ENCODE assay signal across 8 cellular contexts in the genomic region with DNA sequence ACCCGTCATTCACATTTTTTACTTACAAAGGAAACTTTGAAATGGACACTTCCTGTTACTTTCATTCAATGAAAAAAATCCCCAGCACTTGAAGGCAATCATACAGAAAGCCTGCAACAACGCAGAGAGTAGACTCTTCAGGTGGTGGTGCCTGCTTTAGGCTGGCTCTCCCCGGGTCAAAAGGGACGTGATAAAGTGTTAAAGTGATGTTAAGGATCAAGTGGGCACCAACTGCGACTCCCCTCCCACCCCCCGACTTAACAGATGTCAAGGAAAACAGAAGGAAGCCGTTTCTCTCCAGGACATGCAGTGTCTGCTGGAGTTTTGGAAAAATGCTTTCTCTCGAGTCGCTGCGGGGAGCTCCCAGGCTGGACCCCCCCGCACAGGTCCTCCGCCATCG. TPM values are rescaled to one million over a fixed set of nuclear protein-coding genes. Genes with fewer than 3 reads are reported as not detected.
DNase-seq lines count a peak whose midpoint lies in the region; ATAC-seq, FAIRE-seq and TF ChIP-seq lines count a peak whose summit lies in the region.

No MANE protein-coding gene starts in this region.

- H3K27me3 Mint-ChIP-seq in H9 (ENCODE audit: low read depth) = peaks cover 14% of the 10 kb centered on the region
- peaks cover 16% of the 10 kb centered on the region for H3K27me3 Mint-ChIP-seq in activated T-helper 17 cell treated with anti-CD3 and anti-CD28 coated beads, Interleukin-2, amount 50 U/mL, for 72 hours

- H3K9me1 ChIP-seq in keratinocyte (ENCODE audit: control insufficient read depth, extremely low read depth, insufficient read depth, low read length) = peaks cover 6% of the 10 kb centered on the region

- no peak overlapping the region for H2AK5ac ChIP-seq in H9 (ENCODE audit: insufficient read length, low read length)

- H3K36me3 ChIP-seq in BE2C (no peaks in the 10 kb centered on the region), keratinocyte (ENCODE audit: control insufficient read depth in 2 of 2, extremely low read depth in 1 of 2, insufficient read depth in 2 of 2, low read length in 2 of 2) (peaks cover 4 to 5% of the 10 kb centered on the region in 2 experiments), tibial nerve (no peaks in the 10 kb centered on the region)

- peak; percentile 25 for ATAC-seq in activated T-helper 17 cell treated with anti-CD3 and anti-CD28 coated beads, Interleukin-2, amount 50 U/mL, for 72 hours (replicated peaks)
- no peak for ATAC-seq in HG02642 (IDR thresholded peaks at IDR 0.05; ENCODE audit: poor library complexity, unreplicated experiment)

- peak; percentile 44 for FAIRE-seq in keratinocyte (lab: Jason Lieb, UNC)
- FAIRE-seq in GM19239 (lab: Jason Lieb, UNC) = no peak

- H3K4me1 Mint-ChIP-seq in H9 = peaks cover 30 to 37% of the 10 kb centered on the region in 2 experiments
- peaks cover 4% of the 10 kb centered on the region for H3K4me1 Mint-ChIP-seq in activated T-helper 17 cell treated with anti-CD3 and anti-CD28 coated beads, Interleukin-2, amount 50 U/mL, for 72 hours

- H3K9me3 ChIP-seq in BE2C (no peaks in the 10 kb centered on the region), H9 (ENCODE audit: control insufficient read depth, low read depth, low read length) (no peaks in the 10 kb centered on the region), keratinocyte (ENCODE audit: control insufficient read depth, low read depth, low read length) (no peaks in the 10 kb centered on the region), tibial nerve (peaks cover 0 to 6% (median 0%) of the 10 kb centered on the region in 4 donors)

- H3K9me3 Mint-ChIP-seq in H9 = no peaks in the 10 kb centered on the region; a peak in 1 of 5 replicates
- H3K9me3 Mint-ChIP-seq in activated T-helper 17 cell treated with anti-CD3 and anti-CD28 coated beads, Interleukin-2, amount 50 U/mL, for 72 hours = no peaks in the 10 kb centered on the region

- no peaks in the 10 kb centered on the region for H4K20me1 ChIP-seq in H9 (ENCODE audit: control insufficient read depth, insufficient read depth, insufficient read length)
- no peaks in the 10 kb centered on the region for H4K20me1 ChIP-seq in keratinocyte (ENCODE audit: control insufficient read depth, extremely low read depth, insufficient read depth, low read length)

- no peak overlapping the region for H3T11ph ChIP-seq in H9 (ENCODE audit: low read length)

- H4K5ac ChIP-seq in H9 (ENCODE audit: insufficient read length, low read depth, low read length) = no peak overlapping the region

- no peak overlapping the region for H3K56ac ChIP-seq in H9 (ENCODE audit: insufficient read length, low read depth, low read length)

- no peak overlapping the region for H2BK20ac ChIP-seq in H9 (ENCODE audit: low read depth, low read length, poor library complexity, severe bottlenecking)

- TF ChIP-seq CTCF in BE2C (IDR thresholded peaks at IDR 0.05; ENCODE audit: low read depth, low read length) (no peak), H9 (conservative IDR thresholded peaks at IDR 0.05) (no peak), keratinocyte (optimal IDR thresholded peaks at IDR 0.05 in 1 of 3, IDR thresholded peaks at IDR 0.05 in 1 of 3, conservative IDR thresholded peaks at IDR 0.05 in 1 of 3; ENCODE audit: extremely low read depth in 1 of 3, insufficient read depth in 2 of 3, low read length in 3 of 3) (no peak), tibial nerve (IDR thresholded peaks at IDR 0.05) (no peak)

- peaks cover 3% of the 10 kb centered on the region for H3K23me2 ChIP-seq in H9 (ENCODE audit: insufficient read length, low read depth, low read length, poor library complexity, severe bottlenecking)

- no CpG with 5 or more reads among the region's 13 CpGs for WGBS in H9 (ENCODE audit: extremely low coverage, insufficient read length, low lambda C conversion rate)
- WGBS in tibial nerve, 2 donors = 1 to 2% methylated on average over 10 to 13 of the region's 13 CpGs

- DNase-seq in BE2C (no peak), H9 (no peak), keratinocyte (ENCODE audit: low read depth, low spot score) (no peak), tibial nerve (ENCODE audit: low spot score in 2 of 2) (no peak), NCI-H69 (lab: John Stamatoyannopoulos, UW) (no peak), GM19239 (ENCODE audit: insufficient read length, low spot score) (no peak)

- H3K79me1 ChIP-seq in H9 (ENCODE audit: insufficient read depth, low read depth, low read length, poor library complexity, severe bottlenecking) = no peaks in the 10 kb centered on the region

- H2BK15ac ChIP-seq in H9 (ENCODE audit: low read depth, low read length) = no peak overlapping the region

- TF ChIP-seq POLR2A in tibial nerve (IDR thresholded peaks at IDR 0.05) = no peak

- dilution Hi-C loops in keratinocyte (cut with MboI; ENCODE audit: extremely low pct_ligation_motif_present, low sequenced_read_pairs) = no loop called here

- no peak overlapping the region for H2BK12ac ChIP-seq in H9 (ENCODE audit: insufficient read length, low read depth, low read length)

- no peak overlapping the region for H2BK5ac ChIP-seq in H9 (ENCODE audit: insufficient read length, low read length)

- H3K14ac ChIP-seq in H9 (ENCODE audit: insufficient read depth, low read length) = no peak overlapping the region

- H3K4me1 ChIP-seq in BE2C (no peaks in the 10 kb centered on the region), H9 (ENCODE audit: insufficient read depth, low read length) (peaks cover 3% of the 10 kb centered on the region; the same call in 1 of the 2 replicates), keratinocyte (ENCODE audit: control insufficient read depth, extremely low read depth, insufficient read depth, low read length) (peaks cover 37% of the 10 kb centered on the region), tibial nerve (peaks cover 0 to 16% (median 5%) of the 10 kb centered on the region in 4 donors)

- peak overlapping the region; percentile 75 for H3K4me2 ChIP-seq in H9 (ENCODE audit: insufficient read depth, insufficient read length, low read length)
- H3K4me2 ChIP-seq in keratinocyte (ENCODE audit: control insufficient read depth, extremely low read depth, insufficient read depth, low read depth, low read length) = peak overlapping the region; percentile 50

- H3K27me3 ChIP-seq in BE2C (0 out of 2 replicates have a peak, but pooled peaks cover 3% of the 10 kb centered on the region), H9 (ENCODE audit: insufficient read depth, low read length) (no peaks in the 10 kb centered on the region), keratinocyte (ENCODE audit: control insufficient read depth, extremely low read depth, insufficient read depth, low read length) (no peaks in the 10 kb centered on the region), tibial nerve (peaks cover 0 to 31% of the 10 kb centered on the region in 2 donors)

- TF ChIP-seq EP300 in tibial nerve (IDR thresholded peaks at IDR 0.05) = no peak

- H3K79me2 ChIP-seq in H9 (ENCODE audit: insufficient read depth, low read length) = no peaks in the 10 kb centered on the region; the same call in 1 of the 2 replicates
- peaks cover 12% of the 10 kb centered on the region for H3K79me2 ChIP-seq in keratinocyte (ENCODE audit: control insufficient read depth, insufficient read depth, low read length)

- H4K8ac ChIP-seq in H9 (replicated peaks; ENCODE audit: insufficient read length, low read depth, low read length) = no peak overlapping the region

- H3K23ac ChIP-seq in H9 (ENCODE audit: insufficient read length, low read depth, low read length) = no peak overlapping the region

- no peak overlapping the region for H3K4ac ChIP-seq in H9 (ENCODE audit: low read depth, low read length)

- no peak overlapping the region for H3K9ac ChIP-seq in H9 (ENCODE audit: extremely low read depth, insufficient read length, low read length)
- no peak overlapping the region for H3K9ac ChIP-seq in keratinocyte (ENCODE audit: control insufficient read depth, extremely low read depth, insufficient read depth, low read length)

- peak overlapping the region; percentile 39 for H3K18ac ChIP-seq in H9 (ENCODE audit: insufficient read length, low read depth, low read length)

- H3K4me3 Mint-ChIP-seq in H9 = peak overlapping the region; percentile 59 to 78
- H3K4me3 Mint-ChIP-seq in activated T-helper 17 cell treated with anti-CD3 and anti-CD28 coated beads, Interleukin-2, amount 50 U/mL, for 72 hours = peak overlapping the region; percentile 73

- no peak overlapping the region for H4K91ac ChIP-seq in H9 (ENCODE audit: insufficient read length, low read depth, low read length)

- H3K27ac ChIP-seq in H9 (ENCODE audit: insufficient read length, low read depth, low read length) (no peak overlapping the region), keratinocyte (ENCODE audit: control insufficient read depth, insufficient read depth, low read length) (peak overlapping the region; percentile 22), tibial nerve (no peak overlapping the region)

- H2AFZ ChIP-seq in H9 (ENCODE audit: low read length) (no peak overlapping the region), keratinocyte (ENCODE audit: control insufficient read depth, low read length) (peak overlapping the region; percentile 75)

- H2BK120ac ChIP-seq in H9 (ENCODE audit: low read depth, low read length, poor library complexity, severe bottlenecking) = no peak overlapping the region

- peaks cover 9 to 17% (median 14%) of the 10 kb centered on the region in 3 experiments; a peak in 6 of 7 replicates for H3K36me3 Mint-ChIP-seq in H9 (ENCODE audit: insufficient read depth in 1 of 3, low read depth in 3 of 3)
- H3K36me3 Mint-ChIP-seq in activated T-helper 17 cell treated with anti-CD3 and anti-CD28 coated beads, Interleukin-2, amount 50 U/mL, for 72 hours (ENCODE audit: low read depth) = no peaks in the 10 kb centered on the region

- peak overlapping the region; percentile 42 to 89 (median 73); a peak in 5 of 7 replicates for H3K27ac Mint-ChIP-seq in H9
- peak overlapping the region; percentile 32 for H3K27ac Mint-ChIP-seq in activated T-helper 17 cell treated with anti-CD3 and anti-CD28 coated beads, Interleukin-2, amount 50 U/mL, for 72 hours

- H3K4me3 ChIP-seq in BE2C (ENCODE audit: low read depth, low read length) = peak overlapping the region; percentile 64
- peak overlapping the region in 1 of 3 experiments; percentile 41 for H3K4me3 ChIP-seq in keratinocyte (ENCODE audit: control insufficient read depth in 2 of 3, extremely low read depth in 1 of 3, insufficient read depth in 2 of 3, low read depth in 1 of 3, low read length in 3 of 3)
- peak overlapping the region; percentile 40 to 71 (median 55) for H3K4me3 ChIP-seq in tibial nerve

RNA-seq across cellular contexts. Expression of gene PNPLA3, which starts 0.4 kb away (rescaled TPM):
- 0.37 TPM for polyA plus RNA-seq in BE2C (2012; ENCODE audit: insufficient read depth, insufficient read length, low read depth)
- total RNA-seq in H9 (2021) (16.5 and 17.5 TPM in 2 replicates), tibial nerve (1 to 10 TPM in 2 of 4 donors, under 1 TPM in 2; 0.44 to 9.3 (median 1.1) TPM)
- total RNA-seq in activated T-helper 17 cell treated with anti-CD3 and anti-CD28 coated beads, Interleukin-2, amount 50 U/mL, for 72 hours = under 1 TPM; 0.13 to 0.16 TPM
- 12.0 to 18.5 TPM (median 15.2 TPM) in 3 replicates for polyA plus RNA-seq in keratinocyte
- 5.0 TPM for polyA plus RNA-seq in keratinocyte (2011; ENCODE audit: low read depth)
- 7.6 and 10.3 TPM in 2 replicates for polyA plus RNA-seq in keratinocyte (2011; cell fraction: cytosol; rRNA removed)
- 52.2 and 69.8 TPM in 2 replicates for polyA plus RNA-seq in keratinocyte (2011; cell fraction: nucleus; rRNA removed)
- 8.5 and 9.4 TPM in 2 replicates for polyA plus RNA-seq in keratinocyte (2012; ENCODE audit: low replicate concordance)
- 17.5 to 38.8 TPM (median 18.0 TPM) in 3 replicates for polyA minus RNA-seq in keratinocyte
- 3.8 TPM for polyA minus RNA-seq in keratinocyte (2011; cell fraction: cytosol; rRNA and poly(A)+ RNA removed)
- 15.4 and 22.9 TPM in 2 replicates for polyA minus RNA-seq in keratinocyte (2011; cell fraction: nucleus; rRNA and poly(A)+ RNA removed)

RNA-seq across cellular contexts. Expression of gene PNPLA5, which starts 31.4 kb away (rescaled TPM):
- not detected for polyA plus RNA-seq in BE2C (2012; ENCODE audit: insufficient read depth, insufficient read length, low read depth)
- total RNA-seq in H9 (2021) (5.2 and 5.5 TPM in 2 replicates), tibial nerve (not detected)
- total RNA-seq in activated T-helper 17 cell treated with anti-CD3 and anti-CD28 coated beads, Interleukin-2, amount 50 U/mL, for 72 hours = not detected
- polyA plus RNA-seq in keratinocyte = not detected in 3 replicates
- polyA plus RNA-seq in keratinocyte (2011; ENCODE audit: low read depth) = not detected
- not detected in 2 replicates for polyA plus RNA-seq in keratinocyte (2011; cell fraction: cytosol; rRNA removed)
- 0.05 TPM in 1 of 2 replicates, not detected in the other for polyA plus RNA-seq in keratinocyte (2011; cell fraction: nucleus; rRNA removed)
- 0.07 TPM in 1 of 2 replicates, not detected in the other for polyA plus RNA-seq in keratinocyte (2012; ENCODE audit: low replicate concordance)
- polyA minus RNA-seq in keratinocyte = 0.10 TPM in 1 of 3 replicates, not detected in the others
- polyA minus RNA-seq in keratinocyte (2011; cell fraction: cytosol; rRNA and poly(A)+ RNA removed) = not detected
- polyA minus RNA-seq in keratinocyte (2011; cell fraction: nucleus; rRNA and poly(A)+ RNA removed) = not detected in 2 replicates

RNA-seq across cellular contexts. Expression of gene SAMM50, which starts 32.1 kb away (rescaled TPM):
- polyA plus RNA-seq in BE2C (2012; ENCODE audit: insufficient read depth, insufficient read length, low read depth) = 87.1 TPM
- total RNA-seq in H9 (2021) (56.6 and 57.2 TPM in 2 replicates), tibial nerve (10 to 100 TPM; 24.3 to 29.4 (median 28.1) TPM)
- total RNA-seq in activated T-helper 17 cell treated with anti-CD3 and anti-CD28 coated beads, Interleukin-2, amount 50 U/mL, for 72 hours = 10 to 100 TPM; 31.7 to 57.2 TPM
- polyA plus RNA-seq in keratinocyte = 44.0 to 54.6 TPM (median 50.0 TPM) in 3 replicates
- 27.0 TPM for polyA plus RNA-seq in keratinocyte (2011; ENCODE audit: low read depth)
- 41.1 and 49.2 TPM in 2 replicates for polyA plus RNA-seq in keratinocyte (2011; cell fraction: cytosol; rRNA removed)
- 38.4 and 42.4 TPM in 2 replicates for polyA plus RNA-seq in keratinocyte (2011; cell fraction: nucleus; rRNA removed)
- polyA plus RNA-seq in keratinocyte (2012; ENCODE audit: low replicate concordance) = 43.4 and 55.3 TPM in 2 replicates
- polyA minus RNA-seq in keratinocyte = 27.3 to 50.4 TPM (median 39.2 TPM) in 3 replicates
- 31.7 TPM for polyA minus RNA-seq in keratinocyte (2011; cell fraction: cytosol; rRNA and poly(A)+ RNA removed)
- polyA minus RNA-seq in keratinocyte (2011; cell fraction: nucleus; rRNA and poly(A)+ RNA removed) = 11.1 and 23.3 TPM in 2 replicates
